ENCODE assay signal across 1 cellular context in the genomic region with DNA sequence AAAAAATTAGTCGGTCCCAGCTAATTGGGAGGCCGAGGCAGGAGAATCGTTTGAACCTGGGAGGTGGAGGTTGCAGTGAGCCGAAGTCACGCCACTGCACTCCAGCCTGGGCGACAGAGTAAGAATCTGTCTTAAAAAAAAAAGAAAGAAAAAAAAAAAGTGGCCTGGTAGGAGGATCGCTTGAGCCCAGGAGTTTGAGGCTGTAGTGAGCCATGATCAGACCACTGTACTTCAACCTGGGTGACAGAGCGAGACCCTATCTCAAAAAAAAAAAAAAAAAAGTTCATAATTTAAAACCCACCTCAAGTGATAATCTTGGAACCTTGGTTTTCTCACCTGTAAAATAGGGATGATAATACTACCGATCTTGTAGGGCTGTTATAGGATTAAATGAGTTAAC.
A peak's percentile ranks its signal among the peaks of the same experiment; 100 is the strongest.
TF ChIP-seq lines count a peak whose summit lies in the region.

No MANE protein-coding gene starts in this region.

TF ChIP-seq in A549, 52 proteins besides CTCF, POLR2A, EP300 and RAD21:
- TF ChIP-seq HOXA7 (CRISPR knock-in tag; IDR thresholded peaks at IDR 0.05): 0 out of 2 replicates have a peak, but pooled peaks have one; percentile 17
TF ChIP-seq in A549: peak in this region for 1; not testable (repeated sequence) for 51.
